In genomic region chr11:57169732-57170313, GRCh38 we compare ENCODE assay signal across 3 cellular contexts. TPM values are rescaled to one million over a fixed set of nuclear protein-coding genes. Genes with fewer than 3 reads are reported as not detected.
"Had no signal": no experiment of that assay in that cellular context is flagged by ENCODE, and none has a peak within 500 bp of the region (broad histone marks: within the 10 kb centered on the region; RNA-seq: fewer than 3 reads in every experiment).

No MANE protein-coding gene starts in this region.

RNA-seq across cellular contexts. Expression of gene LRRC55, which starts 11.9 kb away (rescaled TPM):
- total RNA-seq: GM23248, H4, HFFc6 had no signal
- polyA plus RNA-seq: GM23248 had no signal
